Comparison of ENCODE assay signal across 27 cellular contexts in genomic region chr1:7761103-7761502, GRCh38.
"Had no signal": no experiment of that assay in that cellular context is flagged by ENCODE, and none has a peak within 500 bp of the region (broad histone marks: within the 10 kb centered on the region; RNA-seq: fewer than 3 reads in every experiment).

No MANE protein-coding gene starts in this region.

- DNase-seq: activated CD4-positive, alpha-beta T cell treated with anti-CD3 and anti-CD28 coated beads, Interleukin-2, amount 10 ng/mL, durations not matched to agents 7 days and 5 days; activated CD4-positive, alpha-beta T cell treated with anti-CD3 and anti-CD28 coated beads, Interleukin-2, amount 50 U/mL, for 48 hours; activated CD8-positive, alpha-beta T cell treated with anti-CD3 and anti-CD28 coated beads, Interleukin-2, amount 10 ng/mL, durations not matched to agents 7 days and 5 days; activated gamma-delta T cell; activated naive CD4-positive, alpha-beta T cell treated with anti-CD3 and anti-CD28 coated beads for 36 hours; activated T-cell treated with anti-CD3 and anti-CD28 coated beads, Interleukin-2, amount 50 U/mL, for 24 hours; adrenal gland; central memory CD4-positive, alpha-beta T cell; MM.1S; NCI-H1105; NCI-H1417 treated with DMSO at 0.1 percent for 48 hours; NCI-H1930; NCI-H345; NCI-H526; NCI-H748 treated with DMSO at 0.1 percent for 48 hours; NK-92 treated with Interleukin-12 subunit alpha and Interleukin-12 subunit beta, amount 100 ng/mL, for 24 hours; PC-9; SIG-M5; T-cell; T-helper 17 cell; T-helper 9 cell; WERI-Rb-1 had no signal

- H2AFZ ChIP-seq: PC-9 had no signal

- H3K4me2 ChIP-seq: KMS-11, PC-9 had no signal

- H3K36me3 ChIP-seq: adrenal gland, WERI-Rb-1 had no signal

- H3K9ac ChIP-seq: KMS-11 had no signal

- H3K4me1 ChIP-seq: adrenal gland had no signal

- H3K27ac ChIP-seq: adrenal gland, KMS-11, PC-9, RWPE1, WERI-Rb-1 had no signal

- H3K9me3 ChIP-seq: adrenal gland had no signal

- H3K27me3 ChIP-seq: adrenal gland had no signal

- ATAC-seq: activated CD8-positive, alpha-beta T cell treated with anti-CD3 and anti-CD28 coated beads, Interleukin-2, amount 10 ng/mL, durations not matched to agents 7 days and 5 days; activated naive CD4-positive, alpha-beta T cell treated with anti-CD3 and anti-CD28 coated beads, Interleukin-2, amount 50 U/mL, for 72 hours; Right ventricle myocardium inferior; SK-N-SH treated with all-trans-retinoic acid at 6 μM for 48 hours; T-cell; T-helper 17 cell had no signal

- H3K4me3 ChIP-seq: adrenal gland, PC-9 had no signal
